8 cellular contexts compared by ENCODE assay signal in the genomic region with DNA sequence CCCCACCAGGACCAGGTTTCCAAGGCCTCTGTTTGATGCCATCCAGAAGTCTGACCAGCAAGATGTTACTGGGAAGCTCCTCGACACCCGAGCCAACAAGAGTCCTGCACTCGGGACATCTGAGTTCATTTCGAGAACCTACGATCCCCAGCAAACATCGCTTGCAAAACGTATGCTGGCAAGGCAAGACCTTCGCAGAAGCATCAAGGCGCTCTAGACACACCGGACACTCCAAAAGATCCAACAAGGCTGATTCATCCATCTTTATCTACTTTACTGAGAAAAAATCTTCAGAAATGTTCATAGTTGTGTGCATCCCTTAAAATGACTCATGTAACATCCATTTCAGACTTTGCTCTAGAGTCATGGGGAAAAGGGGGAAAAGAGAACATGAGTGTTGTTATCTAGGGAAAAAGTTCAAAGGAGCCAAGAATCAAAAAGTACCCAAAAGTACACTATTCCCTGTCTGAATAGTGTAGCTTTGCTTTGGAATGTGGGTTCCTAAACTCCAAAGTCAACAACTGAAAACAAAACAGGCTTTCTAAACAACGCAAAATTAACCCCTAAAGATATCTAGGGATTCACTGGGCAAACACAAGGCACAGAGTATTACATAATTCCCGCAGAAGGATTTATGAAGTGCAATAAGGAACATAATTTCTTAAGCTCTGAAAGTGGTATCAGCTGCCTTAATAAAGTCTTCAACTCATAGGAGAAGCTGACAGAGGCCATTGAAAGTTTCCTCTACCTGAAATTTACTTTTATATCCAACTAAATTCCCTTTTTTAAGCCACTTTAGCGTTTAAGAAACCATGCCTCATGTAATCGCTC. TPM values are rescaled to one million over a fixed set of nuclear protein-coding genes. Genes with fewer than 3 reads are reported as not detected.
DNase-seq lines count a peak whose midpoint lies in the region; ATAC-seq, FAIRE-seq and TF ChIP-seq lines count a peak whose summit lies in the region.

No MANE protein-coding gene starts in this region.

- ATAC-seq in heart right ventricle = no peak
- no peak for ATAC-seq in HG03520 (IDR thresholded peaks at IDR 0.05; ENCODE audit: unreplicated experiment)
- no peak for ATAC-seq in HG02884 (IDR thresholded peaks at IDR 0.05; ENCODE audit: unreplicated experiment)

- no peaks in the 10 kb centered on the region for H3K9me3 Mint-ChIP-seq in activated naive CD8-positive, alpha-beta T cell (ENCODE audit: low read depth)

- TF ChIP-seq CTCF in heart right ventricle (IDR thresholded peaks at IDR 0.05) = no peak
- TF ChIP-seq CTCF in kidney (IDR thresholded peaks at IDR 0.05; ENCODE audit: borderline replicate concordance, extremely low read depth, insufficient read depth) = no peak

- DNase-seq in heart right ventricle = no peak
- no peak for DNase-seq in cardiac septum (ENCODE audit: low spot score)
- DNase-seq in kidney = no peak
- DNase-seq in DMS53 (lab: John Stamatoyannopoulos, UW) = no peak

- H3K4me3 ChIP-seq in heart right ventricle (peak overlapping the region; percentile 30 to 99 (median 94)), kidney (ENCODE audit: low read length in 2 of 2) (peak overlapping the region; percentile 89 to 90), subcutaneous abdominal adipose tissue (ENCODE audit: low read depth in 1 of 5, low read length in 5 of 5) (peak overlapping the region; percentile 87 to 96 (median 87))

- H3K27me3 Mint-ChIP-seq in activated naive CD8-positive, alpha-beta T cell = peaks cover 32% of the 10 kb centered on the region

- FAIRE-seq in kidney (lab: Jason Lieb, UNC) = no peak

- H3K36me3 Mint-ChIP-seq in activated naive CD8-positive, alpha-beta T cell = no peaks in the 10 kb centered on the region

- intact Hi-C loops in heart right ventricle (cut with DNase I) (loop anchor here in 3 of 10 donors (5.0 to 10.0 kb wide), 3 partner anchors 64 to 137 kb away; no protein-coding TSS in a partner anchor), cardiac septum (cut with DNase I) (no loop called here), kidney (cut with DNase I) (no loop called here)

- 69 to 70% methylated on average over 14 of the region's 14 CpGs for WGBS in heart right ventricle, 2 donors

- peaks cover 11% of the 10 kb centered on the region for H3K4me1 Mint-ChIP-seq in activated naive CD8-positive, alpha-beta T cell (ENCODE audit: low read depth)

- no peak overlapping the region for H3K27ac Mint-ChIP-seq in activated naive CD8-positive, alpha-beta T cell

- H3K4me3 Mint-ChIP-seq in activated naive CD8-positive, alpha-beta T cell = peak overlapping the region; percentile 83

- H3K27me3 ChIP-seq in heart right ventricle = peaks cover 0 to 5% (median 0%) of the 10 kb centered on the region in 7 donors
- H3K27me3 ChIP-seq in subcutaneous abdominal adipose tissue (ENCODE audit: control insufficient read depth in 5 of 5, insufficient read depth in 4 of 5, low read length in 5 of 5) = no peaks in the 10 kb centered on the region

- H3K9ac ChIP-seq in kidney (ENCODE audit: low read length in 2 of 2) = peak overlapping the region; percentile 83 to 91
- peak overlapping the region; percentile 79 to 91 (median 88) for H3K9ac ChIP-seq in subcutaneous abdominal adipose tissue (ENCODE audit: low read length in 5 of 5)

- peak overlapping the region in 9 of 10 donors; percentile 10 to 95 (median 93) for H3K27ac ChIP-seq in heart right ventricle
- H3K27ac ChIP-seq in kidney (ENCODE audit: low read depth in 2 of 2, low read length in 2 of 2) = peak overlapping the region; percentile 86 to 87
- H3K27ac ChIP-seq in subcutaneous abdominal adipose tissue (ENCODE audit: low read depth, low read length) = peak overlapping the region; percentile 81

- H3K9me3 ChIP-seq in heart right ventricle (no peaks in the 10 kb centered on the region), kidney (ENCODE audit: control insufficient read depth in 1 of 2, low read length in 2 of 2) (no peaks in the 10 kb centered on the region), subcutaneous abdominal adipose tissue (ENCODE audit: control insufficient read depth in 5 of 5, low read length in 5 of 5) (no peaks in the 10 kb centered on the region)

- H3K4me1 ChIP-seq in heart right ventricle (peaks cover 2 to 69% (median 51%) of the 10 kb centered on the region in 9 donors), kidney (ENCODE audit: control insufficient read depth in 1 of 2, insufficient read depth in 1 of 2, low read depth in 1 of 2, low read length in 2 of 2) (peaks cover 5 to 13% of the 10 kb centered on the region in 2 donors), subcutaneous abdominal adipose tissue (ENCODE audit: control insufficient read depth in 5 of 5, insufficient read depth in 5 of 5, low read length in 5 of 5) (peaks cover 0 to 52% (median 45%) of the 10 kb centered on the region in 5 donors)

- H3K36me3 ChIP-seq in heart right ventricle = peaks cover 0 to 6% (median 0%) of the 10 kb centered on the region in 9 donors
- H3K36me3 ChIP-seq in kidney (ENCODE audit: control insufficient read depth in 1 of 2, insufficient read depth in 2 of 2, low read length in 2 of 2) = peaks cover 0 to 4% of the 10 kb centered on the region in 2 donors
- H3K36me3 ChIP-seq in subcutaneous abdominal adipose tissue (ENCODE audit: control insufficient read depth in 5 of 5, insufficient read depth in 5 of 5, low read length in 5 of 5) = peaks cover 0 to 3% (median 0%) of the 10 kb centered on the region in 5 donors

RNA-seq across cellular contexts. Expression of gene SH3RF1, which starts 1.6 kb away (rescaled TPM):
- total RNA-seq in heart right ventricle = 10 to 100 TPM in 5 of 10 donors, 1 to 10 TPM in 5; 7.0 to 11.7 (median 9.9) TPM
- 1 to 10 TPM; 2.6 to 3.4 TPM for polyA plus RNA-seq in heart right ventricle
- 15.6 TPM for total RNA-seq in cardiac septum
- total RNA-seq in kidney = 35.7 TPM
- 8.2 TPM for polyA plus RNA-seq in kidney (ENCODE audit: insufficient read depth, low read depth, low replicate concordance)
